ENCODE assay signal across 1 cellular context in genomic region chr7:20399516-20399915, GRCh38.
TF ChIP-seq lines count a peak whose summit lies in the region.

No MANE protein-coding gene starts in this region.

TF ChIP-seq in SK-N-SH, 30 proteins besides CTCF, POLR2A, EP300 and RAD21 (continued from another document):
- no peak for TF ChIP-seq REST (IDR thresholded peaks at IDR 0.05; ENCODE audit: low read depth, low read length)
- no peak for TF ChIP-seq ZBTB33 (IDR thresholded peaks at IDR 0.05; ENCODE audit: borderline replicate concordance, low read depth)
- TF ChIP-seq RCOR1 (IDR thresholded peaks at IDR 0.05; ENCODE audit: low read length) = no peak
- no peak for TF ChIP-seq MEF2A (IDR thresholded peaks at IDR 0.05; ENCODE audit: borderline replicate concordance, low read depth)
- TF ChIP-seq NFIC (IDR thresholded peaks at IDR 0.05; ENCODE audit: borderline replicate concordance) = no peak
- no peak for TF ChIP-seq FOXM1 (IDR thresholded peaks at IDR 0.05; ENCODE audit: low read depth)
- no peak for TF ChIP-seq PBX3 (IDR thresholded peaks at IDR 0.05)
